In the genomic region with DNA sequence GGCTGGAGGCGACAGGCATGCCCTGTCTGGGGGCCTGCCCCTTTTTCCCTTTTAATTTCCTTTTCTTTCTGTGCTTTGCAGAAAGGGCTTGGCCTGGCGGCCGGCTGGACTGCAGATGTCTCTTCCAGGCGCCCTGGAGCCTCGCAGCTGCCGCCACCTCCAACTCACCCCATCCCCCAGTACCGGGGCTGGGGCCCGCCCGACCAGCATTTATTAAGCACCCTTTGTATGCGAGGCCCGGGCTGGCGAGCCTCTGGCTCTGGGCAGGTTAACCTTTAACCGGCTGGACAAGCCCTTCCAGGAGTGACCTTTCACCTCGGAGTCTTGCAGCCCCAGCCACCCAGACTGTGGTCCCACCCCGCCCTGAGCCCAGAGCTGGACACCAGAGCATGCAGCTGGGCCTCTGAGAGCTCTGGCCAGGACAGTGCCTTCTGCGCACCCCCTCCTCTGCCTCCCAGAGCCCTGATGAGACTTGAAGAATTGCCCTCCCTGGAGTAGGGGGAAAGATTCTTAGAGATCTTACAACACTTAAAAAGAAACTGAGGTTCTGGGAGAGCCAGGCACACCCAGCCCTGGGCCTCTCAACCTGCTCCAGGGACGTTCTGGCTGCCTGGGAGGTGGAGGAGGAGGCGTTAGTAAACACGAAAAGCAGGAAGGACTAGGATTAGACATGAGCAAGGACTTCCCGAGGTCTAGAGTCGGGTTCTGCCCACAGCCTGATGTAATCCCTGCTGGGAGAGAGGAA, we compare ENCODE assay signal across 6 cellular contexts. TPM values are rescaled to one million over a fixed set of nuclear protein-coding genes. Genes with fewer than 3 reads are reported as not detected.
DNase-seq lines count a peak whose midpoint lies in the region; ATAC-seq and TF ChIP-seq lines count a peak whose summit lies in the region.

No MANE protein-coding gene starts in this region.

- H3K4me1 ChIP-seq in lung (ENCODE audit: control insufficient read depth in 2 of 2, insufficient read depth in 2 of 2, low read length in 2 of 2) = peaks cover 0 to 9% of the 10 kb centered on the region in 2 donors

- H3K4me3 Mint-ChIP-seq in activated CD8-positive, alpha-beta T cell treated with anti-CD3 and anti-CD28 coated beads, Interleukin-2, amount 10 ng/mL, durations not matched to agents 7 days and 5 days = peak overlapping the region; percentile 45

- no peaks in the 10 kb centered on the region for H3K27me3 ChIP-seq in lung (ENCODE audit: control insufficient read depth, insufficient read depth)

- H3K9me3 Mint-ChIP-seq in activated CD8-positive, alpha-beta T cell treated with anti-CD3 and anti-CD28 coated beads, Interleukin-2, amount 10 ng/mL, durations not matched to agents 7 days and 5 days (ENCODE audit: insufficient read depth) = no peaks in the 10 kb centered on the region

- peak overlapping the region; percentile 85 to 91 for H3K27ac ChIP-seq in lung (ENCODE audit: low read depth in 1 of 2, low read length in 1 of 2)

- DNase-seq in activated CD8-positive, alpha-beta T cell treated with anti-CD3 and anti-CD28 coated beads, Interleukin-2, amount 10 ng/mL, durations not matched to agents 7 days and 5 days = no peak
- no peak for DNase-seq in lung (ENCODE audit: low spot score)
- DNase-seq in NAMALWA (ENCODE audit: low spot score) = no peak

- H3K27me3 Mint-ChIP-seq in activated CD8-positive, alpha-beta T cell treated with anti-CD3 and anti-CD28 coated beads, Interleukin-2, amount 10 ng/mL, durations not matched to agents 7 days and 5 days (ENCODE audit: low read depth) = peaks cover 20% of the 10 kb centered on the region

- peaks cover 9% of the 10 kb centered on the region for H3K4me1 Mint-ChIP-seq in activated CD8-positive, alpha-beta T cell treated with anti-CD3 and anti-CD28 coated beads, Interleukin-2, amount 10 ng/mL, durations not matched to agents 7 days and 5 days (ENCODE audit: low read depth)

- ATAC-seq in HG03135 (IDR thresholded peaks at IDR 0.05; ENCODE audit: unreplicated experiment) (peak; percentile 11), lung (ENCODE audit: insufficient read depth, low FRiP score) (no peak), GM21737 (IDR thresholded peaks at IDR 0.05; ENCODE audit: unreplicated experiment) (no peak), HG03460 (IDR thresholded peaks at IDR 0.05; ENCODE audit: unreplicated experiment) (no peak)
- no peak for ATAC-seq in activated CD8-positive, alpha-beta T cell treated with anti-CD3 and anti-CD28 coated beads, Interleukin-2, amount 10 ng/mL, durations not matched to agents 7 days and 5 days

- CTCF ChIA-PET in activated CD8-positive, alpha-beta T cell treated with anti-CD3 and anti-CD28 coated beads, Interleukin-2, amount 10 ng/mL, durations not matched to agents 7 days and 5 days (lab: Charles Lee) = no interaction called here

- peaks cover 0 to 2% of the 10 kb centered on the region in 2 donors for H3K36me3 ChIP-seq in lung (ENCODE audit: control insufficient read depth in 2 of 2, insufficient read depth in 2 of 2, low read length in 2 of 2)

- no peaks in the 10 kb centered on the region for H3K9me3 ChIP-seq in lung (ENCODE audit: control insufficient read depth in 2 of 2, insufficient read depth in 1 of 2, low read length in 1 of 2)

- H3K27ac Mint-ChIP-seq in activated CD8-positive, alpha-beta T cell treated with anti-CD3 and anti-CD28 coated beads, Interleukin-2, amount 10 ng/mL, durations not matched to agents 7 days and 5 days = no peak overlapping the region

- 9 to 15% methylated on average over 21 of the region's 21 CpGs for WGBS in lung, 2 donors

- no peak overlapping the region for H3K4me3 ChIP-seq in lung

- no peak for TF ChIP-seq CTCF in lung (IDR thresholded peaks at IDR 0.05; ENCODE audit: control extremely low read depth, extremely low read depth)

- POLR2A ChIA-PET in activated CD8-positive, alpha-beta T cell treated with anti-CD3 and anti-CD28 coated beads, Interleukin-2, amount 10 ng/mL, durations not matched to agents 7 days and 5 days (lab: Charles Lee) = no interaction called here

- H3K36me3 Mint-ChIP-seq in activated CD8-positive, alpha-beta T cell treated with anti-CD3 and anti-CD28 coated beads, Interleukin-2, amount 10 ng/mL, durations not matched to agents 7 days and 5 days (ENCODE audit: low read depth) = no peaks in the 10 kb centered on the region

RNA-seq across cellular contexts. Expression of a gene that starts 1.1 kb away (rescaled TPM):
- 1 to 10 TPM; 4.1 to 4.3 TPM for total RNA-seq in activated CD8-positive, alpha-beta T cell treated with anti-CD3 and anti-CD28 coated beads, Interleukin-2, amount 10 ng/mL, durations not matched to agents 7 days and 5 days
- 10 to 100 TPM; 26.1 to 65.5 TPM for total RNA-seq in lung
- polyA plus RNA-seq in lung = 10 to 100 TPM; 26.8 to 28.0 TPM

RNA-seq across cellular contexts. Expression of a gene that starts 17.7 kb away (rescaled TPM):
- total RNA-seq in activated CD8-positive, alpha-beta T cell treated with anti-CD3 and anti-CD28 coated beads, Interleukin-2, amount 10 ng/mL, durations not matched to agents 7 days and 5 days = not detected
- 10 to 100 TPM; 11.8 to 12.3 TPM for total RNA-seq in lung
- 10 to 100 TPM in 1 of 2 donors, 1 to 10 TPM in 1; 6.2 to 11.4 TPM for polyA plus RNA-seq in lung

RNA-seq across cellular contexts. Expression of a gene that starts 20.4 kb away (rescaled TPM):
- total RNA-seq in activated CD8-positive, alpha-beta T cell treated with anti-CD3 and anti-CD28 coated beads, Interleukin-2, amount 10 ng/mL, durations not matched to agents 7 days and 5 days = 100 to 1,000 TPM; 116 to 117 TPM
- 10 to 100 TPM; 52.4 to 75.1 TPM for total RNA-seq in lung
- polyA plus RNA-seq in lung = 10 to 100 TPM; 61.8 to 65.1 TPM

RNA-seq across cellular contexts. Expression of a gene that starts 20.8 kb away (rescaled TPM):
- 10 to 100 TPM; 24.3 to 28.3 TPM for total RNA-seq in activated CD8-positive, alpha-beta T cell treated with anti-CD3 and anti-CD28 coated beads, Interleukin-2, amount 10 ng/mL, durations not matched to agents 7 days and 5 days
- total RNA-seq in lung = 10 to 100 TPM in 1 of 2 donors, 1 to 10 TPM in 1; 9.1 to 39.5 TPM
- polyA plus RNA-seq in lung = 10 to 100 TPM; 19.4 to 31.1 TPM

RNA-seq across cellular contexts. Expression of a gene that starts 31.7 kb away (rescaled TPM):
- total RNA-seq in activated CD8-positive, alpha-beta T cell treated with anti-CD3 and anti-CD28 coated beads, Interleukin-2, amount 10 ng/mL, durations not matched to agents 7 days and 5 days = 10 to 100 TPM; 26.5 to 27.9 TPM
- 10 to 100 TPM; 22.0 to 33.5 TPM for total RNA-seq in lung
- polyA plus RNA-seq in lung = 10 to 100 TPM; 36.2 to 60.1 TPM

Comparison
In these comparisons a context has a peak if more than half of its experiments do, and no peak if none do; other contexts are left out.
1. RNA of a gene that starts 1.1 kb away (total RNA-seq): 26.1 to 65.5 TPM in lung; 4.1 to 4.3 TPM in activated CD8-positive, alpha-beta T cell treated with anti-CD3 and anti-CD28 coated beads, Interleukin-2, amount 10 ng/mL, durations not matched to agents 7 days and 5 days; every median in the first group is over 4 times any median in the second.
2. RNA of a gene that starts 17.7 kb away (total RNA-seq): 11.8 to 12.3 TPM in lung; not detected in activated CD8-positive, alpha-beta T cell treated with anti-CD3 and anti-CD28 coated beads, Interleukin-2, amount 10 ng/mL, durations not matched to agents 7 days and 5 days; every median in the first group is over 10 times any median in the second.